2 cellular contexts compared by ENCODE assay signal in the genomic region with DNA sequence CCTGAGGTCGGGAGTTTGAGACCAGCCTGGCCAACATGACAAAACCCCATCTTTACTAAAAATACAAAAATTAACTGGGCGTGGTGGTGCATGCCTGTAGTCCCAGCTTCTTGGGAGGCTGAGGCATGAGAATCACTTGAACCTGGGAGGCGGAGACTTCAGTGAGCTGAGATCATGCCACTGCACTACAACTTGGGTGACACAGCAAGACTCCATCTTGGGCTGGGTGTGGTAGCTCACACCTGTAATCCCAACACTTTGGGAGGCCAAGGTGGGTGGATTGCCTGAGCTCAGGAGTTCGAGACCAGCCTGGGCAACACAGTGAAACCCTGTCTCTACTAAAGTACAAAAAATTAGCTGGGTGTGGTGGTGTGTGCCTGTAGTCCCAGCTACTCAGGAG. TPM values are rescaled to one million over a fixed set of nuclear protein-coding genes. Genes with fewer than 3 reads are reported as not detected.
"Had no signal": no experiment of that assay in that cellular context is flagged by ENCODE, and none has a peak within 500 bp of the region (broad histone marks: within the 10 kb centered on the region; RNA-seq: fewer than 3 reads in every experiment).

No MANE protein-coding gene starts in this region.

RNA-seq across cellular contexts. Expression of gene CIDEC, which starts 3.8 kb away (rescaled TPM):
- total RNA-seq: IMR-90 had no signal

RNA-seq across cellular contexts. Expression of gene IL17RE, which starts 26.4 kb away (rescaled TPM):
- polyA plus RNA-seq: IgD-negative memory B cell had no signal
